Comparison of ENCODE assay signal across 11 cellular contexts in the genomic region with DNA sequence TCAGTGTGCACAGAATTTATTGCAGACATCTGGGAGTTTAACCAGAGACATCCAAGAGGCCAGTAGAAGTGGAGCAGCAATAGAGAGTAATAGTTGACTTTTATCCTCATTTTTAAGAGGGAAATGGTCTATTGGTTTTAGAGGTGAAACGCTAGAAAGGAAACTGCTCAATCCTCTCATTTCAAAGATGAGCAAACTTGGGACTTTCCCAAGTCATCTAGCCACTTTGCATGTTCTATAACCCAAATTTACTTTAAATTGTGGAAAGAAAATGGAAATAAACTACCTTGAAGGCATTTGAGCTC.
DNase-seq lines count a peak whose midpoint lies in the region; ATAC-seq, FAIRE-seq and TF ChIP-seq lines count a peak whose summit lies in the region.
"Had no signal": no experiment of that assay in that cellular context is flagged by ENCODE, and none has a peak within 500 bp of the region (broad histone marks: within the 10 kb centered on the region; RNA-seq: fewer than 3 reads in every experiment).

No MANE protein-coding gene starts in this region.

- TF ChIP-seq EP300 in HepG2 (IDR thresholded peaks at IDR 0.05; ENCODE audit: low read depth in 2 of 2, low read length in 2 of 2) (no peak), HepG2 (CRISPR knock-in tag; IDR thresholded peaks at IDR 0.05; ENCODE audit: borderline replicate concordance) (no peak)

- H3K27ac ChIP-seq in HepG2 (ENCODE audit: extremely low read length, insufficient read depth, low read length) = no peak overlapping the region

- no peak for FAIRE-seq in HepG2 (lab: Jason Lieb, UNC)

- peak overlapping the region; percentile 94 for H3K27ac Mint-ChIP-seq in activated CD8-positive, alpha-beta T cell treated with anti-CD3 and anti-CD28 coated beads for 36 hours
- H3K27ac Mint-ChIP-seq in activated CD8-positive, alpha-beta T cell treated with anti-CD3 and anti-CD28 coated beads, Interleukin-2, amount 10 ng/mL, durations not matched to agents 7 days and 5 days = no peak overlapping the region
- H3K27ac Mint-ChIP-seq in stimulated activated naive B cell treated with anti-CD40 and anti-IgM and Interleukin-4, amounts not matched to agents 10 μg/mL and 1 μg/mL and 100 μg/mL, for 72 hours = peak overlapping the region; percentile 47
- H3K27ac Mint-ChIP-seq in Caco-2 (ENCODE audit: unreplicated experiment) = no peak overlapping the region

- CTCF ChIA-PET in activated CD8-positive, alpha-beta T cell treated with anti-CD3 and anti-CD28 coated beads for 36 hours (lab: Charles Lee) = interaction anchor here (0.8 kb wide), 1 partner anchor 21 kb away, joined by 3 read pairs; no protein-coding TSS in a partner anchor
- CTCF ChIA-PET in activated CD8-positive, alpha-beta T cell treated with anti-CD3 and anti-CD28 coated beads, Interleukin-2, amount 10 ng/mL, durations not matched to agents 7 days and 5 days (lab: Charles Lee) = no interaction called here
- CTCF ChIA-PET in HepG2 (lab: Yijun Ruan, JAX; ENCODE audit: low intra/inter-chr PET ratio, low total read pairs) (no interaction called here), Caco-2 (lab: Charles Lee) (no interaction called here)

- H3K36me3 ChIP-seq in HepG2 (replicated peaks in 1 of 2; ENCODE audit: control insufficient read depth in 1 of 2, insufficient read depth in 2 of 2, low read length in 2 of 2) = no peaks in the 10 kb centered on the region
- H3K36me3 ChIP-seq in Caco-2 (ENCODE audit: control insufficient read depth, insufficient read depth, low read length) = no peaks in the 10 kb centered on the region
- H3K36me3 ChIP-seq: SJSA1 had no signal

- no peak overlapping the region for H3K9ac ChIP-seq in HepG2 (ENCODE audit: insufficient read depth, low read depth, low read length)

- no peaks in the 10 kb centered on the region for H3K27me3 Mint-ChIP-seq in activated CD8-positive, alpha-beta T cell treated with anti-CD3 and anti-CD28 coated beads for 36 hours
- no peaks in the 10 kb centered on the region for H3K27me3 Mint-ChIP-seq in activated CD8-positive, alpha-beta T cell treated with anti-CD3 and anti-CD28 coated beads, Interleukin-2, amount 10 ng/mL, durations not matched to agents 7 days and 5 days (ENCODE audit: low read depth)
- H3K27me3 Mint-ChIP-seq in stimulated activated naive B cell treated with anti-CD40 and anti-IgM and Interleukin-4, amounts not matched to agents 10 μg/mL and 1 μg/mL and 100 μg/mL, for 72 hours = no peaks in the 10 kb centered on the region
- H3K27me3 Mint-ChIP-seq in Caco-2 (ENCODE audit: insufficient read depth, unreplicated experiment) = no peaks in the 10 kb centered on the region

- BruUV-seq in HepG2 (replicated peaks; lab: Mats Ljungman, UMichigan) = no TSS peak
- no TSS peak for BruUV-seq in Caco-2 (replicated peaks; lab: Mats Ljungman, UMichigan)

- 0% methylated on average over 1 of the region's 1 CpG for WGBS in HepG2 (ENCODE audit: low lambda C conversion rate)

- TF ChIP-seq RAD21 in HepG2 (CRISPR knock-in tag; IDR thresholded peaks at IDR 0.05) = no peak

- H4K20me1 ChIP-seq in HepG2 (ENCODE audit: insufficient read depth, low read length) = no peaks in the 10 kb centered on the region

- H3K27me3 ChIP-seq in HepG2 (ENCODE audit: control insufficient read depth in 1 of 2, insufficient read depth in 2 of 2, low read length in 2 of 2) (no peaks in the 10 kb centered on the region), Caco-2 (replicated peaks; ENCODE audit: control insufficient read depth, insufficient read depth, low read length) (no peaks in the 10 kb centered on the region)
- H3K27me3 ChIP-seq: SJSA1 had no signal

- H3K36me3 Mint-ChIP-seq in activated CD8-positive, alpha-beta T cell treated with anti-CD3 and anti-CD28 coated beads for 36 hours (ENCODE audit: low read depth) = peaks cover 13% of the 10 kb centered on the region
- H3K36me3 Mint-ChIP-seq in activated CD8-positive, alpha-beta T cell treated with anti-CD3 and anti-CD28 coated beads, Interleukin-2, amount 10 ng/mL, durations not matched to agents 7 days and 5 days (ENCODE audit: low read depth) = peaks cover 34% of the 10 kb centered on the region
- H3K36me3 Mint-ChIP-seq in stimulated activated naive B cell treated with anti-CD40 and anti-IgM and Interleukin-4, amounts not matched to agents 10 μg/mL and 1 μg/mL and 100 μg/mL, for 72 hours = peaks cover 12 to 20% of the 10 kb centered on the region in 2 donors
- H3K36me3 Mint-ChIP-seq in Caco-2 (ENCODE audit: insufficient read depth, unreplicated experiment) = no peaks in the 10 kb centered on the region

- no peak overlapping the region for H2AFZ ChIP-seq in HepG2 (ENCODE audit: low read length)

- H3K4me1 Mint-ChIP-seq in activated CD8-positive, alpha-beta T cell treated with anti-CD3 and anti-CD28 coated beads for 36 hours (ENCODE audit: low read depth) = peaks cover 45% of the 10 kb centered on the region
- peaks cover 20% of the 10 kb centered on the region for H3K4me1 Mint-ChIP-seq in activated CD8-positive, alpha-beta T cell treated with anti-CD3 and anti-CD28 coated beads, Interleukin-2, amount 10 ng/mL, durations not matched to agents 7 days and 5 days (ENCODE audit: low read depth)
- peaks cover 25 to 37% of the 10 kb centered on the region in 2 donors for H3K4me1 Mint-ChIP-seq in stimulated activated naive B cell treated with anti-CD40 and anti-IgM and Interleukin-4, amounts not matched to agents 10 μg/mL and 1 μg/mL and 100 μg/mL, for 72 hours
- H3K4me1 Mint-ChIP-seq in Caco-2 (ENCODE audit: low read depth, unreplicated experiment) = no peaks in the 10 kb centered on the region

- no peak for TF ChIP-seq POLR2A in HepG2 (IDR thresholded peaks at IDR 0.05; ENCODE audit: insufficient read depth in 1 of 2, low read depth in 2 of 2, low read length in 2 of 2)

- no peak overlapping the region for H3K4me2 ChIP-seq in HepG2 (ENCODE audit: low read depth, low read length)

- intact Hi-C loops in activated CD8-positive, alpha-beta T cell treated with anti-CD3 and anti-CD28 coated beads for 36 hours (cut with micrococcal nuclease) = no loop called here
- intact Hi-C loops in HepG2 (cut with micrococcal nuclease; ENCODE audit: unreplicated experiment) (no loop called here), Caco-2 (cut with micrococcal nuclease; ENCODE audit: unreplicated experiment) (no loop called here)

- no peaks in the 10 kb centered on the region for H3K9me3 Mint-ChIP-seq in activated CD8-positive, alpha-beta T cell treated with anti-CD3 and anti-CD28 coated beads for 36 hours
- no peaks in the 10 kb centered on the region for H3K9me3 Mint-ChIP-seq in activated CD8-positive, alpha-beta T cell treated with anti-CD3 and anti-CD28 coated beads, Interleukin-2, amount 10 ng/mL, durations not matched to agents 7 days and 5 days (ENCODE audit: insufficient read depth)
- no peaks in the 10 kb centered on the region for H3K9me3 Mint-ChIP-seq in stimulated activated naive B cell treated with anti-CD40 and anti-IgM and Interleukin-4, amounts not matched to agents 10 μg/mL and 1 μg/mL and 100 μg/mL, for 72 hours
- no peaks in the 10 kb centered on the region for H3K9me3 Mint-ChIP-seq in Caco-2 (ENCODE audit: unreplicated experiment)
- H3K9me3 Mint-ChIP-seq: immature natural killer cell had no signal

- ATAC-seq in activated CD8-positive, alpha-beta T cell treated with anti-CD3 and anti-CD28 coated beads for 36 hours = peak; percentile 35
- no peak for ATAC-seq in activated CD8-positive, alpha-beta T cell treated with anti-CD3 and anti-CD28 coated beads, Interleukin-2, amount 10 ng/mL, durations not matched to agents 7 days and 5 days
- ATAC-seq in GM21619 (IDR thresholded peaks at IDR 0.05; ENCODE audit: unreplicated experiment) (peak; percentile 40), HG03378 (IDR thresholded peaks at IDR 0.05; ENCODE audit: unreplicated experiment) (peak; percentile 47), HepG2 (no peak)
- ATAC-seq in stimulated activated naive B cell treated with anti-CD40 and anti-IgM and Interleukin-4, amounts not matched to agents 10 μg/mL and 1 μg/mL and 100 μg/mL, for 72 hours (replicated peaks) = peak; percentile 64 to 70

- POLR2A ChIA-PET in activated CD8-positive, alpha-beta T cell treated with anti-CD3 and anti-CD28 coated beads for 36 hours (lab: Charles Lee) = interaction anchor here (2.0 kb wide), 1 partner anchor 41 kb away, joined by 5 read pairs; no protein-coding TSS in a partner anchor
- POLR2A ChIA-PET in activated CD8-positive, alpha-beta T cell treated with anti-CD3 and anti-CD28 coated beads, Interleukin-2, amount 10 ng/mL, durations not matched to agents 7 days and 5 days (lab: Charles Lee) = interaction anchor here (0.5 kb wide), 1 partner anchor 8 kb away, joined by 3 read pairs; no protein-coding TSS in a partner anchor
- POLR2A ChIA-PET in HepG2 (lab: Yijun Ruan, JAX) = no interaction called here
- POLR2A ChIA-PET in Caco-2 (lab: Charles Lee) = no interaction called here

- no peak overlapping the region for H3K4me3 Mint-ChIP-seq in activated CD8-positive, alpha-beta T cell treated with anti-CD3 and anti-CD28 coated beads for 36 hours
- no peak overlapping the region for H3K4me3 Mint-ChIP-seq in activated CD8-positive, alpha-beta T cell treated with anti-CD3 and anti-CD28 coated beads, Interleukin-2, amount 10 ng/mL, durations not matched to agents 7 days and 5 days
- H3K4me3 Mint-ChIP-seq in stimulated activated naive B cell treated with anti-CD40 and anti-IgM and Interleukin-4, amounts not matched to agents 10 μg/mL and 1 μg/mL and 100 μg/mL, for 72 hours = peak overlapping the region in 1 of 2 donors; percentile 8
- H3K4me3 Mint-ChIP-seq in Caco-2 (ENCODE audit: unreplicated experiment) = no peak overlapping the region

- H3K4me3 ChIP-seq in HepG2 (replicated peaks in 1 of 3; ENCODE audit: insufficient read depth in 1 of 3, low read depth in 2 of 3, low read length in 3 of 3) (no peak overlapping the region), Caco-2 (ENCODE audit: low read depth, low read length) (no peak overlapping the region)
- H3K4me3 ChIP-seq: SJSA1 had no signal

- in situ Hi-C loops in HepG2 (cut with HindIII; ENCODE audit: extremely low pct_ligation_motif_present, low pct_unique_long_range_greater_than_20kb) = no loop called here

- H3K4me1 ChIP-seq in HepG2 (ENCODE audit: insufficient read depth, low read length) = no peaks in the 10 kb centered on the region
- 0 out of 2 replicates have a peak, but pooled peaks cover 1% of the 10 kb centered on the region for H3K4me1 ChIP-seq in Caco-2

- H3K79me2 ChIP-seq in HepG2 (ENCODE audit: insufficient read depth, low read length) = no peaks in the 10 kb centered on the region

- no peak for TF ChIP-seq CTCF in activated CD8-positive, alpha-beta T cell treated with anti-CD3 and anti-CD28 coated beads for 36 hours (IDR thresholded peaks at IDR 0.05)
- TF ChIP-seq CTCF in HepG2 (CRISPR knock-in tag; IDR thresholded peaks at IDR 0.05) (no peak), Caco-2 (IDR thresholded peaks at IDR 0.05; ENCODE audit: insufficient read depth in 1 of 2, low read depth in 1 of 2, low read length in 1 of 2, severe bottlenecking in 1 of 2, unreplicated experiment in 1 of 2) (no peak)

- H3K9me3 ChIP-seq in HepG2 (ENCODE audit: low read length) (no peaks in the 10 kb centered on the region), Caco-2 (no peaks in the 10 kb centered on the region)
- H3K9me3 ChIP-seq: SJSA1 had no signal

- DNase-seq in activated CD8-positive, alpha-beta T cell treated with anti-CD3 and anti-CD28 coated beads for 36 hours = no peak
- DNase-seq in activated CD8-positive, alpha-beta T cell treated with anti-CD3 and anti-CD28 coated beads, Interleukin-2, amount 10 ng/mL, durations not matched to agents 7 days and 5 days = no peak
- DNase-seq in stimulated activated naive B cell treated with anti-CD40 and anti-IgM and Interleukin-4, amounts not matched to agents 10 μg/mL and 1 μg/mL and 100 μg/mL, for 72 hours = no peak
- DNase-seq in HepG2 (ENCODE audit: low spot score) (no peak), NCI-H187 (lab: John Stamatoyannopoulos, UW) (no peak), Caco-2 (no peak)
- DNase-seq: immature natural killer cell, nucleus accumbens had no signal

Comparison
In these comparisons a context has a peak if more than half of its experiments do, and no peak if none do; other contexts are left out.
1. ATAC-seq: peak in activated CD8-positive, alpha-beta T cell treated with anti-CD3 and anti-CD28 coated beads for 36 hours (single experiment), GM21619 (single experiment), HG03378 (single experiment) and stimulated activated naive B cell treated with anti-CD40 and anti-IgM and Interleukin-4, amounts not matched to agents 10 μg/mL and 1 μg/mL and 100 μg/mL, for 72 hours (2 of 2); none in activated CD8-positive, alpha-beta T cell treated with anti-CD3 and anti-CD28 coated beads, Interleukin-2, amount 10 ng/mL, durations not matched to agents 7 days and 5 days (single experiment) and HepG2 (single experiment).
2. H3K27ac Mint-ChIP-seq: peak in activated CD8-positive, alpha-beta T cell treated with anti-CD3 and anti-CD28 coated beads for 36 hours (single experiment) and stimulated activated naive B cell treated with anti-CD40 and anti-IgM and Interleukin-4, amounts not matched to agents 10 μg/mL and 1 μg/mL and 100 μg/mL, for 72 hours (single experiment); none in activated CD8-positive, alpha-beta T cell treated with anti-CD3 and anti-CD28 coated beads, Interleukin-2, amount 10 ng/mL, durations not matched to agents 7 days and 5 days (single experiment) and Caco-2 (single experiment).
3. POLR2A ChIA-PET loops: an anchor here in activated CD8-positive, alpha-beta T cell treated with anti-CD3 and anti-CD28 coated beads for 36 hours (2.0 kb wide) and activated CD8-positive, alpha-beta T cell treated with anti-CD3 and anti-CD28 coated beads, Interleukin-2, amount 10 ng/mL, durations not matched to agents 7 days and 5 days (0.5 kb wide); none called in HepG2 and Caco-2.